ENCODE assay signal across 8 cellular contexts in genomic region chr9:136283291-136284235, GRCh38. TPM values are rescaled to one million over a fixed set of nuclear protein-coding genes. Genes with fewer than 3 reads are reported as not detected.
DNase-seq lines count a peak whose midpoint lies in the region; ATAC-seq and TF ChIP-seq lines count a peak whose summit lies in the region.

No MANE protein-coding gene starts in this region.

- DNase-seq in COLO829 (ENCODE audit: low spot score) (peak; percentile 81), MV-4-11 (lab: John Stamatoyannopoulos, UW) (peak; percentile 51), T follicular helper cell (ENCODE audit: low read depth) (peak; percentile 53), adrenal gland (peak; percentile 75 to 88 (median 79)), right atrium auricular region (ENCODE audit: low spot score) (peak; percentile 77), vagina (ENCODE audit: extremely low spot score in 2 of 2) (no peak)

- peak; percentile 75 to 91 (median 83) for TF ChIP-seq CTCF in adrenal gland (IDR thresholded peaks at IDR 0.05)
- TF ChIP-seq CTCF in right atrium auricular region (IDR thresholded peaks at IDR 0.05): peak; percentile 65 to 91
- peak; percentile 59 to 83 (median 63) for TF ChIP-seq CTCF in vagina (IDR thresholded peaks at IDR 0.05)

- no peak for TF ChIP-seq POLR2A in adrenal gland (IDR thresholded peaks at IDR 0.05)
- no peak for TF ChIP-seq POLR2A in vagina (IDR thresholded peaks at IDR 0.05)

- peak; percentile 71 for ATAC-seq in GM21619 (IDR thresholded peaks at IDR 0.05; ENCODE audit: unreplicated experiment)

- H3K9ac ChIP-seq in rectal smooth muscle tissue (ENCODE audit: low read length): no peak overlapping the region

- no peaks in the 10 kb centered on the region for H3K9me3 ChIP-seq in adrenal gland (replicated peaks in 1 of 3)
- no peaks in the 10 kb centered on the region for H3K9me3 ChIP-seq in right atrium auricular region
- no peaks in the 10 kb centered on the region for H3K9me3 ChIP-seq in vagina

- H3K36me3 ChIP-seq in adrenal gland (replicated peaks in 1 of 2) (no peaks in the 10 kb centered on the region), right atrium auricular region (no peaks in the 10 kb centered on the region), rectal smooth muscle tissue (ENCODE audit: control insufficient read depth, insufficient read depth, low read length) (no peaks in the 10 kb centered on the region), vagina (no peaks in the 10 kb centered on the region)

- H3K4me1 ChIP-seq in adrenal gland (replicated peaks in 1 of 2) (no peaks in the 10 kb centered on the region), right atrium auricular region (peaks cover 0 to 14% of the 10 kb centered on the region in 2 donors), rectal smooth muscle tissue (ENCODE audit: control insufficient read depth, insufficient read depth, low read length) (no peaks in the 10 kb centered on the region), vagina (no peaks in the 10 kb centered on the region)

- WGBS in adrenal gland, 4 donors: 23 to 40% (median 27%) methylated on average over 20 to 31 of the region's 32 CpGs

- intact Hi-C loops in adrenal gland (cut with DNase I) (loop anchor here (2.0 to 10.0 kb wide), 3 partner anchors 109 to 139 kb away; no protein-coding TSS in a partner anchor), vagina (cut with DNase I) (no loop called here)

- peaks cover 15% of the 10 kb centered on the region for H3K27me3 ChIP-seq in adrenal gland
- H3K27me3 ChIP-seq in right atrium auricular region: no peaks in the 10 kb centered on the region
- H3K27me3 ChIP-seq in rectal smooth muscle tissue (ENCODE audit: control insufficient read depth, insufficient read depth, low read length): peaks cover 4% of the 10 kb centered on the region
- H3K27me3 ChIP-seq in vagina: no peaks in the 10 kb centered on the region

- no peak overlapping the region for H3K27ac ChIP-seq in adrenal gland
- H3K27ac ChIP-seq in right atrium auricular region: peak overlapping the region; percentile 67 to 73
- no peak overlapping the region for H3K27ac ChIP-seq in rectal smooth muscle tissue (ENCODE audit: low read depth, low read length)
- H3K27ac ChIP-seq in vagina: no peak overlapping the region

- H3K4me3 ChIP-seq in adrenal gland (peak overlapping the region in 1 of 4 donors; percentile 9), right atrium auricular region (peak overlapping the region; percentile 21 to 42), rectal smooth muscle tissue (ENCODE audit: low read length) (peak overlapping the region; percentile 33), vagina (peak overlapping the region; percentile 3 to 12)

RNA-seq across cellular contexts. Expression of gene CCDC187, which starts 20.3 kb away (rescaled TPM):
- under 1 TPM in 7 of 8 donors, not detected in 1; 0.04 to 0.19 (median 0.09) TPM for total RNA-seq in adrenal gland
- under 1 TPM; under 0.01 to 0.08 (median 0.04) TPM for polyA plus RNA-seq in adrenal gland
- not detected for total RNA-seq in right atrium auricular region
- not detected for total RNA-seq in vagina

RNA-seq across cellular contexts. Expression of gene QSOX2, which starts 38.0 kb away (rescaled TPM):
- total RNA-seq in adrenal gland: 10 to 100 TPM in 4 of 8 donors, 1 to 10 TPM in 4; 6.4 to 14.3 (median 10.6) TPM
- 10 to 100 TPM in 1 of 3 donors, 1 to 10 TPM in 2; 7.1 to 11.4 (median 7.6) TPM for polyA plus RNA-seq in adrenal gland
- 1 to 10 TPM; 3.2 to 6.3 TPM for total RNA-seq in right atrium auricular region
- 6.1 TPM for total RNA-seq in vagina

RNA-seq across cellular contexts. Expression of gene GPSM1, which starts 43.8 kb away (rescaled TPM):
- total RNA-seq in adrenal gland (10 to 100 TPM in 7 of 8 donors, 1 to 10 TPM in 1; 9.9 to 50.4 (median 17.2) TPM), right atrium auricular region (10 to 100 TPM; 39.4 to 44.5 TPM), vagina (35.4 TPM)
- polyA plus RNA-seq in adrenal gland: 10 to 100 TPM in 2 of 3 donors, 1 to 10 TPM in 1; 2.9 to 48.9 (median 31.5) TPM

Comparison
In these comparisons a context has a peak if more than half of its experiments do, and no peak if none do; other contexts are left out.
1. DNase-seq: peak in COLO829 (single experiment), MV-4-11 (single experiment), T follicular helper cell (single experiment), adrenal gland (7 of 7) and right atrium auricular region (single experiment); none in vagina (0 of 2).
2. H3K27ac ChIP-seq: peak in right atrium auricular region (2 of 2); none in adrenal gland (0 of 5), rectal smooth muscle tissue (single experiment) and vagina (single experiment).
3. Peak in every context shown above with its lines, with median percentiles within 50 percentile points of each other: CTCF ChIP-seq.